In genomic region chr11:66957971-66958231, GRCh38 we compare ENCODE assay signal across 8 cellular contexts. TPM values are rescaled to one million over a fixed set of nuclear protein-coding genes. Genes with fewer than 3 reads are reported as not detected.
DNase-seq lines count a peak whose midpoint lies in the region; ATAC-seq and TF ChIP-seq lines count a peak whose summit lies in the region.

No MANE protein-coding gene starts in this region.

- peak overlapping the region; percentile 78 for H3K4me3 Mint-ChIP-seq in activated naive CD8-positive, alpha-beta T cell treated with anti-CD3 and anti-CD28 coated beads, Interleukin-2, amount 50 U/mL, for 24 hours
- peak overlapping the region; percentile 85 for H3K4me3 Mint-ChIP-seq in stimulated activated naive CD8-positive, alpha-beta T cell treated with anti-CD3 and anti-CD28 coated beads, Interleukin-15, amount 100 ng/mL, for 72 hours

- H3K36me3 Mint-ChIP-seq in activated naive CD8-positive, alpha-beta T cell treated with anti-CD3 and anti-CD28 coated beads, Interleukin-2, amount 50 U/mL, for 24 hours (ENCODE audit: low read depth) = no peaks in the 10 kb centered on the region

- ATAC-seq in HG02885 (IDR thresholded peaks at IDR 0.05; ENCODE audit: poor library complexity, unreplicated experiment) = peak; percentile 43
- peak; percentile 13 for ATAC-seq in activated naive CD8-positive, alpha-beta T cell treated with anti-CD3 and anti-CD28 coated beads, Interleukin-2, amount 50 U/mL, for 24 hours
- ATAC-seq in stimulated activated naive CD8-positive, alpha-beta T cell treated with anti-CD3 and anti-CD28 coated beads, Interleukin-15, amount 100 ng/mL, for 72 hours = peak; percentile 60
- no peak for ATAC-seq in GM18870 (IDR thresholded peaks at IDR 0.05; ENCODE audit: unreplicated experiment)

- no peak for TF ChIP-seq CTCF in GM13977 (IDR thresholded peaks at IDR 0.05; ENCODE audit: extremely low read depth, insufficient read depth, missing control alignments)

- DNase-seq in GM13977 (ENCODE audit: low spot score) = peak; percentile 81
- no peak for DNase-seq in activated naive CD8-positive, alpha-beta T cell treated with anti-CD3 and anti-CD28 coated beads, Interleukin-2, amount 50 U/mL, for 24 hours
- DNase-seq in iPS-NIHi7 (ENCODE audit: extremely low spot score) = peak; percentile 72
- no peak for DNase-seq in stimulated activated naive CD8-positive, alpha-beta T cell treated with anti-CD3 and anti-CD28 coated beads, Interleukin-15, amount 100 ng/mL, for 72 hours
- no peak for DNase-seq in SHP77 treated with DMSO at 0.1 percent for 48 hours (lab: John Stamatoyannopoulos, UW)
- no peak for DNase-seq in ureter (ENCODE audit: low spot score)

- in situ Hi-C loops in GM13977 (cut with MboI; ENCODE audit: low pct_unique_long_range_greater_than_20kb, low sequenced_read_pairs, unreplicated experiment) = no loop called here

- no peaks in the 10 kb centered on the region for H3K9me3 Mint-ChIP-seq in activated naive CD8-positive, alpha-beta T cell treated with anti-CD3 and anti-CD28 coated beads, Interleukin-2, amount 50 U/mL, for 24 hours
- no peaks in the 10 kb centered on the region for H3K9me3 Mint-ChIP-seq in stimulated activated naive CD8-positive, alpha-beta T cell treated with anti-CD3 and anti-CD28 coated beads, Interleukin-15, amount 100 ng/mL, for 72 hours

- peaks cover 24% of the 10 kb centered on the region for H3K4me1 Mint-ChIP-seq in activated naive CD8-positive, alpha-beta T cell treated with anti-CD3 and anti-CD28 coated beads, Interleukin-2, amount 50 U/mL, for 24 hours
- peaks cover 26% of the 10 kb centered on the region for H3K4me1 Mint-ChIP-seq in stimulated activated naive CD8-positive, alpha-beta T cell treated with anti-CD3 and anti-CD28 coated beads, Interleukin-15, amount 100 ng/mL, for 72 hours

- peaks cover 1% of the 10 kb centered on the region for H3K27me3 Mint-ChIP-seq in activated naive CD8-positive, alpha-beta T cell treated with anti-CD3 and anti-CD28 coated beads, Interleukin-2, amount 50 U/mL, for 24 hours
- peaks cover 7% of the 10 kb centered on the region for H3K27me3 Mint-ChIP-seq in stimulated activated naive CD8-positive, alpha-beta T cell treated with anti-CD3 and anti-CD28 coated beads, Interleukin-15, amount 100 ng/mL, for 72 hours

- no peak overlapping the region for H3K27ac Mint-ChIP-seq in activated naive CD8-positive, alpha-beta T cell treated with anti-CD3 and anti-CD28 coated beads, Interleukin-2, amount 50 U/mL, for 24 hours
- peak overlapping the region in 1 of 2 donors; percentile 55 for H3K27ac Mint-ChIP-seq in stimulated activated naive CD8-positive, alpha-beta T cell treated with anti-CD3 and anti-CD28 coated beads, Interleukin-15, amount 100 ng/mL, for 72 hours

RNA-seq across cellular contexts. Expression of gene PC, which starts 0.3 kb away (rescaled TPM):
- 12.7 TPM for total RNA-seq in ureter

RNA-seq across cellular contexts. Expression of gene C11orf86, which starts 17.2 kb away (rescaled TPM):
- not detected for total RNA-seq in ureter

Comparison
In these comparisons a context has a peak if more than half of its experiments do, and no peak if none do; other contexts are left out.
1. DNase-seq: peak in GM13977 (single experiment) and iPS-NIHi7 (single experiment); none in activated naive CD8-positive, alpha-beta T cell treated with anti-CD3 and anti-CD28 coated beads, Interleukin-2, amount 50 U/mL, for 24 hours (single experiment), stimulated activated naive CD8-positive, alpha-beta T cell treated with anti-CD3 and anti-CD28 coated beads, Interleukin-15, amount 100 ng/mL, for 72 hours (0 of 2), SHP77 treated with DMSO at 0.1 percent for 48 hours (single experiment) and ureter (single experiment).